ENCODE assay signal across 8 cellular contexts in genomic region chr22:43110444-43110926, GRCh38. TPM values are rescaled to one million over a fixed set of nuclear protein-coding genes. Genes with fewer than 3 reads are reported as not detected.
A peak's percentile ranks its signal among the peaks of the same experiment; 100 is the strongest.
DNase-seq lines count a peak whose midpoint lies in the region; ATAC-seq and TF ChIP-seq lines count a peak whose summit lies in the region.

A gene with protein sequence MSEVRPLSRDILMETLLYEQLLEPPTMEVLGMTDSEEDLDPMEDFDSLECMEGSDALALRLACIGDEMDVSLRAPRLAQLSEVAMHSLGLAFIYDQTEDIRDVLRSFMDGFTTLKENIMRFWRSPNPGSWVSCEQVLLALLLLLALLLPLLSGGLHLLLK (plus strand): TSS chr22:43110750. CDS start chr22:43124023, 13,273 bp downstream.

- H3K27ac Mint-ChIP-seq in Calu3 (ENCODE audit: unreplicated experiment), result no peak within 1 kb of the TSS
- H3K27ac Mint-ChIP-seq in progenitor cell of endocrine pancreas, result peak within 1 kb of the TSS; percentile 81

- BruUV-seq in Calu3 (replicated peaks; lab: Mats Ljungman, UMichigan), result no TSS peak

- H3K36me3 Mint-ChIP-seq in Calu3 (ENCODE audit: insufficient read depth, unreplicated experiment) (peaks cover 34% of the 10 kb centered on the region), progenitor cell of endocrine pancreas (ENCODE audit: insufficient read depth) (no peaks in the 10 kb centered on the region)

- no peak for TF ChIP-seq CTCF in Calu3 (IDR thresholded peaks at IDR 0.05; ENCODE audit: unreplicated experiment)
- TF ChIP-seq CTCF in progenitor cell of endocrine pancreas (IDR thresholded peaks at IDR 0.05; ENCODE audit: unreplicated experiment), result peak; percentile 32

- H3K27me3 Mint-ChIP-seq in Calu3 (ENCODE audit: unreplicated experiment), result no peaks in the 10 kb centered on the region
- H3K27me3 Mint-ChIP-seq in progenitor cell of endocrine pancreas, result peaks cover 52% of the 10 kb centered on the region

- H3K4me1 Mint-ChIP-seq in Calu3 (ENCODE audit: low read depth, unreplicated experiment), result peaks cover 32% of the 10 kb centered on the region
- H3K4me1 Mint-ChIP-seq in progenitor cell of endocrine pancreas (ENCODE audit: low read depth), result peaks cover 14% of the 10 kb centered on the region

- CTCF ChIA-PET in Calu3 (lab: Charles Lee), result no interaction called here

- ATAC-seq in HG02642 (IDR thresholded peaks at IDR 0.05; ENCODE audit: poor library complexity, unreplicated experiment), result peak; percentile 61
- ATAC-seq in GM18907 (IDR thresholded peaks at IDR 0.05; ENCODE audit: unreplicated experiment), result no peak

- peak within 1 kb of the TSS; percentile 89 for H3K4me3 Mint-ChIP-seq in Calu3 (ENCODE audit: low read depth, unreplicated experiment)
- H3K4me3 Mint-ChIP-seq in progenitor cell of endocrine pancreas (ENCODE audit: low read depth), result peak within 1 kb of the TSS; percentile 65

- H3K9me3 Mint-ChIP-seq in Calu3 (ENCODE audit: low read depth, unreplicated experiment) (no peaks in the 10 kb centered on the region), progenitor cell of endocrine pancreas (ENCODE audit: low read depth) (no peaks in the 10 kb centered on the region)

- intact Hi-C loops in Calu3 (cut with micrococcal nuclease; ENCODE audit: unreplicated experiment) (no loop called here), head of caudate nucleus (cut with DNase I) (no loop called here)

- DNase-seq in Calu3 (peak; percentile 73), RKO (ENCODE audit: low spot score) (peak; percentile 41), activated gamma-delta T cell (lab: John Stamatoyannopoulos, UW) (peak; percentile 27), head of caudate nucleus (peak in 24 of 42 donors; percentile 12 to 65 (median 25)), progenitor cell of endocrine pancreas (ENCODE audit: low spot score, unreplicated experiment) (peak; percentile 31), NCI-H524 treated with DMSO at 0.1 percent for 48 hours (lab: John Stamatoyannopoulos, UW) (no peak)

RNA-seq across cellular contexts. Expression of the gene that starts here (rescaled TPM):
- total RNA-seq in Calu3 (2022) (37.9 and 43.1 TPM in 2 replicates), progenitor cell of endocrine pancreas (1.7 and 1.9 TPM in 2 replicates)

Comparison
In these comparisons a context has a peak if more than half of its experiments do, and no peak if none do; other contexts are left out.
1. RNA of the gene that starts here (total RNA-seq): 37.9 to 43.1 TPM in Calu3; 1.7 to 1.9 TPM in progenitor cell of endocrine pancreas; every median in the first group is over 10 times any median in the second.